18 cellular contexts compared by ENCODE assay signal in the genomic region with DNA sequence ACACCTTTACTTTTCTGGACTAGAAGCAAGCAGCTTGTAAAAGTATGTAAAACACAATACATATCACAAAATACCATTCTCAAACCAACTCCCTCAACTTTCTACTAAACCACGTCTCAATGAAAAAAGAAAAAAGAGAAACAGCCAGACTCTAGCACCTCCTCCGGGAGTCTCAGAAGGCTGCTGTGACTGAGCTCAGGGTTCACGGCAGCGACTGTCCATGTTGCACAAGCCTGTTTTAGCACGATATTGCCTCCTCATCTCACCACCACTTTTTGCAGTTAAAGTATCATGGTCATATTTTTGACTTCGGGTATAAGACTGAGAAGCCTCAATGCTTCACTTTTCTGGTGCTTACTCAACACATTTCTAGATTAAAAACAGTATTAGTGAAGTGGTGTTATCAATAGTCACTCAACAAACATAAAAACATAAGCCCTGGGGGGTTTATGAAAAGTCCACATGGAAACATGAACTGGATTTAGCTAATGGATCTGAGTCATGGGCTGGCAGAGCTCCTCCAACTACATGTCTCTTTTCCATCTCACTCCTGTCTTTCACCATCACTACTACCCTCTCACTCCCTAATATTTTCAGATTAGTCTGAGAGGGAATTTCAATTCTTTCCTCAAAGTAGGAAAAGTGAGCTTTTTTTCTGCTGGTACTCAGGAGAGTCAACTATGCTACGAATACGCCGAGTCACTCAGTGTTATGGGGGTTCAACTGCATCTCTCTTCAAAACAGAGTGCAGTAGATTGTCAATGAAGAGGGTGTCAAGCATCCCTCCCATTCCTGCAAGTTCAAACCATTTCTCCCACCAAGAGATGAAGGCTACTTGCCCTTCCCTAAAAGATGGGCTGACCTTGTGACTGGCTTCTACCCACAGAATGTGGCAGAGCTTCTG.
"Had no signal": no experiment of that assay in that cellular context is flagged by ENCODE, and none has a peak within 500 bp of the region (broad histone marks: within the 10 kb centered on the region; RNA-seq: fewer than 3 reads in every experiment).

No MANE protein-coding gene starts in this region.

- H3K4me3 ChIP-seq: cardiac muscle cell, dorsolateral prefrontal cortex, lower lobe of right lung, thyroid gland had no signal

- DNase-seq: activated CD4-positive, alpha-beta T cell treated with anti-CD3 and anti-CD28 coated beads for 1 hour; activated CD4-positive, alpha-beta T cell treated with anti-CD3 and anti-CD28 coated beads, Interleukin-2, amount 50 U/mL, for 48 hours; activated naive CD4-positive, alpha-beta T cell treated with Interleukin-2 at 50 U/mL for 16 hours; activated naive CD8-positive, alpha-beta T cell treated with anti-CD3 and anti-CD28 coated beads, Interleukin-2, amount 50 U/mL, for 24 hours; dorsolateral prefrontal cortex; endodermal cell; erythroblast; hippocampal formation; kidney; lower lobe of right lung; stimulated activated CD4-positive, alpha-beta T cell treated with anti-CD3 and anti-CD28 coated beads, Interleukin-12 subunit alpha, Interleukin-12 subunit beta, amount 100 ng/mL, for 4 hours; T-cell; T-helper 9 cell; thyroid gland had no signal

- H3K27ac ChIP-seq: cardiac muscle cell, dorsolateral prefrontal cortex, lower lobe of right lung, thyroid gland, VCaP had no signal

- H3K9me3 ChIP-seq: lower lobe of right lung, thyroid gland had no signal

- H3K27me3 ChIP-seq: cardiac muscle cell, dorsolateral prefrontal cortex, thyroid gland had no signal

- H3K4me1 ChIP-seq: lower lobe of right lung, thyroid gland had no signal

- H3K36me3 ChIP-seq: cardiac muscle cell, lower lobe of right lung, thyroid gland had no signal

- ATAC-seq: activated naive CD8-positive, alpha-beta T cell treated with anti-CD3 and anti-CD28 coated beads, Interleukin-2, amount 50 U/mL, for 24 hours; activated T-helper 17 cell treated with anti-CD3 and anti-CD28 coated beads, Interleukin-2, amount 50 U/mL, for 72 hours; lower lobe of right lung; stimulated activated effector memory CD8-positive, alpha-beta T cell treated with anti-CD3 and anti-CD28 coated beads, Interleukin-12 subunit alpha, Interleukin-12 subunit beta, amount 100 ng/mL, for 72 hours; T-cell had no signal
